Comparison of ENCODE assay signal across 17 cellular contexts in the genomic region with DNA sequence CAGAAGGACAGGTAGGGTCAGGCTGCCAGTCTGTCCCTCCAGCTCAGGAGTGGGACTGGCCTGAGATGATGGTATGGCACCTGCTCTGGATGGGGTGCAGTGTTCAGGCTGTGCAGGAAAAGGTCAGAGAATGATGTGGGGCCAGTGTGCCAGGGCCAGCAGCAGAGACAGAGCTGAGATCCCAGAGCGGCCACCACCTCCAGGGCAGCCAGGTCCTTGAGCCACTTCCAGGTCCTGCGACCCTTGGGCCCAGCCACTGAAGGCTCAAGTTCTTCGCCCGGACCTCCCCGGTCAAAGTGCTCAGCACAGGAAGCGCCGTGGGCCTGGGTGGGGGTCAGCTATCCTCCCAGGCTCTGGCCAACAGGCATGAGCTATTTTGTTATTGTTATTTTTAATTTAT. TPM values are rescaled to one million over a fixed set of nuclear protein-coding genes. Genes with fewer than 3 reads are reported as not detected.
DNase-seq lines count a peak whose midpoint lies in the region; ATAC-seq, FAIRE-seq and TF ChIP-seq lines count a peak whose summit lies in the region.
"Had no signal": no experiment of that assay in that cellular context is flagged by ENCODE, and none has a peak within 500 bp of the region (broad histone marks: within the 10 kb centered on the region; RNA-seq: fewer than 3 reads in every experiment).

No MANE protein-coding gene starts in this region.

- H3K4ac ChIP-seq in H1 (replicated peaks; ENCODE audit: insufficient read length, low read depth, low read length): no peak overlapping the region

- H3K9me3 ChIP-seq in left ventricle myocardium inferior (replicated peaks): no peaks in the 10 kb centered on the region
- no peaks in the 10 kb centered on the region for H3K9me3 ChIP-seq in H1 (ENCODE audit: insufficient read depth in 2 of 2, low read depth in 1 of 2, low read length in 1 of 2)
- no peaks in the 10 kb centered on the region for H3K9me3 ChIP-seq in aorta (ENCODE audit: control insufficient read depth, low read length)
- no peaks in the 10 kb centered on the region for H3K9me3 ChIP-seq in SK-N-SH
- H3K9me3 ChIP-seq: BLaER1 treated with 17β-estradiol and CSF1 and Interleukin-3, amounts not matched to agents 10 nM and 100 nM had no signal

- H3K18ac ChIP-seq in H1 (ENCODE audit: extremely low read depth, low read length): no peak overlapping the region

- H3K4me3 ChIP-seq in left ventricle myocardium inferior (no peak overlapping the region), H1 (ENCODE audit: extremely low read depth in 1 of 4, insufficient read depth in 2 of 4, low read depth in 3 of 4, low read length in 4 of 4) (no peak overlapping the region), aorta (ENCODE audit: low read length in 2 of 2) (no peak overlapping the region), SK-N-SH (ENCODE audit: low read depth in 2 of 2, low read length in 1 of 2) (no peak overlapping the region)
- H3K4me3 ChIP-seq: BLaER1 treated with 17β-estradiol and CSF1 and Interleukin-3, amounts not matched to agents 10 nM and 100 nM; GM23338 had no signal

- TF ChIP-seq EP300 in H1 (IDR thresholded peaks at IDR 0.05; ENCODE audit: borderline replicate concordance in 1 of 2, low read depth in 2 of 2, low read length in 2 of 2) (no peak), SK-N-SH (IDR thresholded peaks at IDR 0.05; ENCODE audit: borderline replicate concordance in 1 of 2, low read depth in 1 of 2, low read length in 1 of 2) (no peak)

- H2BK120ac ChIP-seq in H1 (replicated peaks; ENCODE audit: low read depth, low read length): no peak overlapping the region

- no peaks in the 10 kb centered on the region for H3K79me1 ChIP-seq in H1 (ENCODE audit: low read depth, low read length)

- H3K9me3 Mint-ChIP-seq in progenitor cell of endocrine pancreas (ENCODE audit: low read depth): peaks cover 3% of the 10 kb centered on the region
- H3K9me3 Mint-ChIP-seq: GM23338 had no signal

- CTCF ChIA-PET in H1 (lab: Charles Lee; ENCODE audit: partially characterized antibody): interaction anchor here (1.8 to 2.1 kb wide), 2 partner anchors 76 to 208 kb away, joined by 5 to 7 read pairs; a partner anchor contains a TSS
- CTCF ChIA-PET in SK-N-SH (lab: Yijun Ruan, JAX): interaction anchor here (1.1 to 3.8 kb wide), 2 partner anchors 82 kb away, joined by 3 to 20 read pairs; no protein-coding TSS in a partner anchor

- no peak overlapping the region for H3K4me2 ChIP-seq in H1 (ENCODE audit: insufficient read depth in 1 of 2, low read depth in 2 of 2, low read length in 2 of 2)
- no peak overlapping the region for H3K4me2 ChIP-seq in SK-N-SH
- H3K4me2 ChIP-seq: GM23338 had no signal

- H3K79me2 ChIP-seq in H1 (ENCODE audit: control insufficient read depth in 1 of 2, insufficient read depth in 2 of 2, low read length in 2 of 2) (no peaks in the 10 kb centered on the region), SK-N-SH (ENCODE audit: insufficient read depth) (no peaks in the 10 kb centered on the region)

- no peak for FAIRE-seq in H1 (lab: Jason Lieb, UNC)
- FAIRE-seq: A204.1, GM12891 had no signal

- no peak overlapping the region for H2BK20ac ChIP-seq in H1 (ENCODE audit: low read length)

- H3K36me3 Mint-ChIP-seq in progenitor cell of endocrine pancreas (ENCODE audit: insufficient read depth): no peaks in the 10 kb centered on the region

- H3K23me2 ChIP-seq in H1 (ENCODE audit: low read depth, low read length): no peaks in the 10 kb centered on the region

- DNase-seq in left ventricle myocardium inferior (no peak), cardiac septum (ENCODE audit: low spot score) (no peak), H1 (ENCODE audit: low read depth in 1 of 2, low spot score in 2 of 2) (no peak), progenitor cell of endocrine pancreas (ENCODE audit: low spot score, unreplicated experiment) (peak; percentile 4), aorta (no peak), SK-N-SH (no peak), SHP77 treated with DMSO at 0.1 percent for 48 hours (lab: John Stamatoyannopoulos, UW) (no peak)
- DNase-seq: GF-D8, KG1, NCI-H1436 treated with DMSO at 0.1 percent for 48 hours, NCI-H2029 treated with DMSO at 0.1 percent for 48 hours, NCI-H748 treated with DMSO at 0.1 percent for 48 hours, RPMI8226 had no signal

- TF ChIP-seq CTCF in left ventricle myocardium inferior (IDR thresholded peaks at IDR 0.05; ENCODE audit: borderline replicate concordance): no peak
- no peak for TF ChIP-seq CTCF in H1 (IDR thresholded peaks at IDR 0.05; ENCODE audit: control extremely low read depth in 1 of 3, insufficient read depth in 1 of 3, low read depth in 1 of 3, low read length in 3 of 3)
- TF ChIP-seq CTCF in progenitor cell of endocrine pancreas (IDR thresholded peaks at IDR 0.05; ENCODE audit: unreplicated experiment): no peak
- no peak for TF ChIP-seq CTCF in SK-N-SH (IDR thresholded peaks at IDR 0.05)

- H2BK5ac ChIP-seq in H1 (ENCODE audit: low read depth, low read length): no peak overlapping the region

- H2BK12ac ChIP-seq in H1 (ENCODE audit: low read depth, low read length): no peak overlapping the region; the same call in 1 of the 2 replicates

- H4K91ac ChIP-seq in H1 (replicated peaks; ENCODE audit: insufficient read length, low read length): no peak overlapping the region

- peak overlapping the region; percentile 67 for H3K27ac ChIP-seq in left ventricle myocardium inferior (replicated peaks)
- H3K27ac ChIP-seq in H1 (ENCODE audit: low read depth, low read length): no peak overlapping the region
- peak overlapping the region; percentile 17 to 77 for H3K27ac ChIP-seq in aorta (ENCODE audit: low read depth in 1 of 2, low read length in 2 of 2)
- H3K27ac ChIP-seq in SK-N-SH (ENCODE audit: low read depth in 2 of 2, low read length in 1 of 2): no peak overlapping the region
- H3K27ac ChIP-seq: BLaER1 treated with 17β-estradiol and CSF1 and Interleukin-3, amounts not matched to agents 10 nM and 100 nM had no signal

- no peak overlapping the region for H3K27ac Mint-ChIP-seq in progenitor cell of endocrine pancreas
- H3K27ac Mint-ChIP-seq: GM23338 had no signal

- no peaks in the 10 kb centered on the region for H3K36me3 ChIP-seq in left ventricle myocardium inferior
- H3K36me3 ChIP-seq in H1 (ENCODE audit: control insufficient read depth in 2 of 4, insufficient read depth in 4 of 4, low read length in 3 of 4): no peaks in the 10 kb centered on the region
- H3K36me3 ChIP-seq in aorta (ENCODE audit: control insufficient read depth in 1 of 2, insufficient read depth in 2 of 2, low read length in 1 of 2): no peaks in the 10 kb centered on the region
- H3K36me3 ChIP-seq in SK-N-SH (replicated peaks in 1 of 2; ENCODE audit: control insufficient read depth in 1 of 2, insufficient read depth in 2 of 2, low read length in 1 of 2): no peaks in the 10 kb centered on the region
- H3K36me3 ChIP-seq: BLaER1 treated with 17β-estradiol and CSF1 and Interleukin-3, amounts not matched to agents 10 nM and 100 nM had no signal

- H2AFZ ChIP-seq in H1 (ENCODE audit: low read length) (no peak overlapping the region), SK-N-SH (ENCODE audit: low read depth) (no peak overlapping the region)
- H2AFZ ChIP-seq: GM23338 had no signal

- peaks cover 24% of the 10 kb centered on the region for H3K27me3 Mint-ChIP-seq in progenitor cell of endocrine pancreas

- H4K20me1 ChIP-seq in H1 (replicated peaks in 1 of 2; ENCODE audit: control insufficient read depth in 1 of 2, insufficient read depth in 2 of 2, low read length in 2 of 2) (no peaks in the 10 kb centered on the region), SK-N-SH (ENCODE audit: insufficient read depth) (no peaks in the 10 kb centered on the region)

- no peak overlapping the region for H3K14ac ChIP-seq in H1 (ENCODE audit: insufficient read length)

- no peak overlapping the region for H4K5ac ChIP-seq in H1 (ENCODE audit: insufficient read length, low read depth, low read length)

- intact Hi-C loops in left ventricle myocardium inferior (cut with micrococcal nuclease): no loop called here
- intact Hi-C loops in cardiac septum (cut with DNase I): loop anchor here (5.0 kb wide), 1 partner anchor 64 kb away; no protein-coding TSS in a partner anchor
- intact Hi-C loops in aorta (cut with DNase I): no loop called here

- TF ChIP-seq RAD21 in H1 (IDR thresholded peaks at IDR 0.05 in 1 of 2, conservative IDR thresholded peaks at IDR 0.05 in 1 of 2; ENCODE audit: low read depth in 2 of 2, low read length in 2 of 2): no peak
- TF ChIP-seq RAD21 in SK-N-SH (IDR thresholded peaks at IDR 0.05; ENCODE audit: low read length): no peak

- H3K4me1 Mint-ChIP-seq in progenitor cell of endocrine pancreas (ENCODE audit: low read depth): no peaks in the 10 kb centered on the region

- 75% methylated on average over 7 of the region's 7 CpGs; no CpG with 5 or more reads in 1 of the 2 experiments for WGBS in H1 (ENCODE audit: extremely low coverage in 1 of 2, insufficient coverage in 1 of 2, insufficient read length in 1 of 2, insufficient replicate concordance in 2 of 2, low coverage in 1 of 2, low lambda C conversion rate in 2 of 2, missing lambda C conversion rate in 1 of 2), 2 experiments
- WGBS in aorta, 2 donors: 88 to 89% methylated on average over 7 of the region's 7 CpGs
- WGBS in SK-N-SH (ENCODE audit: low lambda C conversion rate): 100% methylated on average over 2 of the region's 7 CpGs

- no peak for ATAC-seq in aorta (ENCODE audit: low FRiP score)
- ATAC-seq: GM23338 had no signal

- POLR2A ChIA-PET in H1 (lab: Charles Lee; ENCODE audit: partially characterized antibody) (no interaction called here), SK-N-SH (lab: Yijun Ruan, JAX) (no interaction called here)

- H3K27me3 ChIP-seq in left ventricle myocardium inferior (ENCODE audit: low read depth): peaks cover 9% of the 10 kb centered on the region
- no peaks in the 10 kb centered on the region for H3K27me3 ChIP-seq in H1 (replicated peaks in 1 of 4; ENCODE audit: control insufficient read depth in 3 of 4, extremely low read depth in 1 of 4, insufficient read depth in 3 of 4, low read length in 3 of 4)
- H3K27me3 ChIP-seq in aorta (ENCODE audit: control insufficient read depth in 1 of 2, insufficient read depth in 2 of 2, low read length in 1 of 2): no peaks in the 10 kb centered on the region
- no peaks in the 10 kb centered on the region for H3K27me3 ChIP-seq in SK-N-SH (ENCODE audit: insufficient read depth)

- no peak for TF ChIP-seq POLR2A in H1 (IDR thresholded peaks at IDR 0.05; ENCODE audit: control extremely low read depth in 1 of 2, low read depth in 2 of 2, low read length in 2 of 2)

- H3K9ac ChIP-seq in H1 (replicated peaks in 1 of 4; ENCODE audit: extremely low read depth in 1 of 4, low read depth in 3 of 4, low read length in 3 of 4) (no peak overlapping the region), SK-N-SH (no peak overlapping the region)
- H3K9ac ChIP-seq: BLaER1 treated with 17β-estradiol and CSF1 and Interleukin-3, amounts not matched to agents 10 nM and 100 nM had no signal

- H3K56ac ChIP-seq in H1 (replicated peaks; ENCODE audit: insufficient read length, low read depth, low read length): no peak overlapping the region

- H2BK15ac ChIP-seq in H1 (ENCODE audit: low read length): no peak overlapping the region

- H3K4me1 ChIP-seq in left ventricle myocardium inferior: peaks cover 53% of the 10 kb centered on the region
- H3K4me1 ChIP-seq in H1 (replicated peaks in 1 of 4; ENCODE audit: control insufficient read depth in 3 of 4, insufficient read depth in 4 of 4, low read length in 3 of 4): peaks cover 0 to 18% (median 9%) of the 10 kb centered on the region in 4 experiments; a peak in 6 of 7 replicates
- H3K4me1 ChIP-seq in aorta (ENCODE audit: control insufficient read depth in 1 of 2, insufficient read depth in 2 of 2, low read length in 2 of 2): peaks cover 0 to 7% of the 10 kb centered on the region in 2 donors
- peaks cover 0 to 20% of the 10 kb centered on the region in 2 experiments; a peak in 1 of 4 replicates for H3K4me1 ChIP-seq in SK-N-SH (ENCODE audit: control insufficient read depth in 1 of 2, insufficient read depth in 2 of 2, low read depth in 1 of 2, low read length in 1 of 2)

- peak overlapping the region; percentile 26; the same call in 1 of the 2 replicates for H2AK5ac ChIP-seq in H1 (ENCODE audit: low read depth, low read length)

- no peak overlapping the region for H3K4me3 Mint-ChIP-seq in progenitor cell of endocrine pancreas (ENCODE audit: low read depth)
- H3K4me3 Mint-ChIP-seq: GM23338 had no signal

- H4K8ac ChIP-seq in H1 (ENCODE audit: extremely low read depth, insufficient read depth, low read length): no peak overlapping the region

- H3F3A ChIP-seq in SK-N-SH (replicated peaks; ENCODE audit: insufficient read depth): no peaks in the 10 kb centered on the region

- H3K9me2 ChIP-seq in SK-N-SH: no peaks in the 10 kb centered on the region

- no peak overlapping the region for H3K23ac ChIP-seq in H1 (ENCODE audit: insufficient read length)

RNA-seq across cellular contexts. Expression of a gene that starts 12.1 kb away (rescaled TPM):
- total RNA-seq in left ventricle myocardium inferior (3.1 TPM), cardiac septum (3.9 TPM), progenitor cell of endocrine pancreas (40.8 and 41.3 TPM in 2 replicates), aorta (10 to 100 TPM; 50.7 to 86.8 TPM)
- 33.0 and 36.1 TPM in 2 replicates for total RNA-seq in H1 (2021; fragmentation: NEBNext Ultra II Directional; extraction: Animal tissue kit (Norgen Biotek cat#: 25700))
- polyA plus RNA-seq in H1 (2011; rRNA removed) (17.6 and 23.2 TPM in 2 replicates), aorta (10 to 100 TPM in 1 of 2 donors, 1 to 10 TPM in 1; 6.9 to 10.5 TPM), SK-N-SH (2012; rRNA removed) (25.3 and 38.5 TPM in 2 replicates)
- 33.4 TPM for polyA plus RNA-seq in H1 (2011; cell fraction: cytosol; rRNA removed)
- polyA plus RNA-seq in H1 (2011; cell fraction: nucleus; rRNA removed): 36.4 TPM
- 21.9 to 31.6 TPM (median 26.4 TPM) in 4 replicates for polyA plus RNA-seq in H1 (2012, experiment 1 of 2)
- polyA plus RNA-seq in H1 (2012, experiment 2 of 2): 10.4 TPM
- polyA plus RNA-seq in H1 (2013, experiment 1 of 2): 18.3 TPM
- polyA plus RNA-seq in H1 (2013, experiment 2 of 2): 18.4 TPM
- polyA minus RNA-seq in H1 (2011; rRNA and poly(A)+ RNA removed): 65.7 and 72.1 TPM in 2 replicates
- polyA minus RNA-seq in H1 (2011; cell fraction: cytosol; rRNA and poly(A)+ RNA removed): 23.5 TPM
- 48.2 TPM for polyA minus RNA-seq in H1 (2011; cell fraction: nucleus; rRNA and poly(A)+ RNA removed)
- 22.3 and 27.1 TPM in 2 replicates for polyA plus RNA-seq in SK-N-SH (2012; cell fraction: cytosol; rRNA removed)
- polyA plus RNA-seq in SK-N-SH (2012; cell fraction: nucleus; rRNA removed): 44.4 and 47.1 TPM in 2 replicates

Comparison
In these comparisons a context has a peak if more than half of its experiments do, and no peak if none do; other contexts are left out.
1. H3K27ac ChIP-seq: peak in left ventricle myocardium inferior (single experiment) and aorta (2 of 2); none in H1 (single experiment) and SK-N-SH (0 of 2).